Comparison of ENCODE assay signal across 26 cellular contexts in genomic region chr1:7400566-7400965, GRCh38.
DNase-seq lines count a peak whose midpoint lies in the region; FAIRE-seq and TF ChIP-seq lines count a peak whose summit lies in the region.
"Had no signal": no experiment of that assay in that cellular context is flagged by ENCODE, and none has a peak within 500 bp of the region (broad histone marks: within the 10 kb centered on the region; RNA-seq: fewer than 3 reads in every experiment).

No MANE protein-coding gene starts in this region.

- H3K27ac Mint-ChIP-seq in astrocyte (ENCODE audit: unreplicated experiment), result peak overlapping the region; percentile 79
- H3K27ac Mint-ChIP-seq in osteocyte (ENCODE audit: unreplicated experiment), result no peak overlapping the region
- no peak overlapping the region for H3K27ac Mint-ChIP-seq in activated CD4-positive, alpha-beta T cell treated with anti-CD3 and anti-CD28 coated beads, Interleukin-2, amount 10 ng/mL, durations not matched to agents 7 days and 5 days
- H3K27ac Mint-ChIP-seq: CD4-positive, alpha-beta memory T cell had no signal

- peaks cover 12% of the 10 kb centered on the region for H3K4me1 ChIP-seq in astrocyte (ENCODE audit: insufficient read depth, low read length)
- H3K4me1 ChIP-seq: HAP-1 had no signal

- H3K9me3 Mint-ChIP-seq in astrocyte (ENCODE audit: unreplicated experiment), result peaks cover 10% of the 10 kb centered on the region
- H3K9me3 Mint-ChIP-seq in osteocyte (ENCODE audit: unreplicated experiment), result peaks cover 34% of the 10 kb centered on the region
- H3K9me3 Mint-ChIP-seq in activated CD4-positive, alpha-beta T cell treated with anti-CD3 and anti-CD28 coated beads, Interleukin-2, amount 10 ng/mL, durations not matched to agents 7 days and 5 days, result no peaks in the 10 kb centered on the region

- H3K27me3 Mint-ChIP-seq in astrocyte (ENCODE audit: low read depth, unreplicated experiment) (no peaks in the 10 kb centered on the region), osteocyte (ENCODE audit: unreplicated experiment) (no peaks in the 10 kb centered on the region)
- H3K27me3 Mint-ChIP-seq in activated CD4-positive, alpha-beta T cell treated with anti-CD3 and anti-CD28 coated beads, Interleukin-2, amount 10 ng/mL, durations not matched to agents 7 days and 5 days, result peaks cover 9% of the 10 kb centered on the region

- DNase-seq in activated CD8-positive, alpha-beta memory T cell treated with anti-CD3 and anti-CD28 coated beads, Interleukin-2, amount 50 U/mL, for 48 hours, result peak; percentile 25
- no peak for DNase-seq in activated CD8-positive, alpha-beta memory T cell treated with anti-CD3 and anti-CD28 coated beads, Interleukin-2, amount 50 U/mL, for 4 hours
- no peak for DNase-seq in astrocyte (ENCODE audit: low read depth)
- DNase-seq in osteocyte (ENCODE audit: extremely low spot score, unreplicated experiment), result peak; percentile 54
- DNase-seq in ureter (ENCODE audit: low spot score), result peak; percentile 13
- no peak for DNase-seq in NCI-H1048 (lab: John Stamatoyannopoulos, UW)
- DNase-seq in SHP77 treated with DMSO at 0.1 percent for 48 hours (lab: John Stamatoyannopoulos, UW), result no peak
- no peak for DNase-seq in activated CD4-positive, alpha-beta T cell treated with anti-CD3 and anti-CD28 coated beads, Interleukin-2, amount 10 ng/mL, durations not matched to agents 7 days and 5 days
- DNase-seq: C1 segment of cervical spinal cord; CD4-positive, alpha-beta memory T cell; COR-L47; DMS53; NCI-H1092 treated with DMSO at 0.1 percent for 48 hours; NCI-H1436; NCI-H187; NCI-H2081 treated with DMSO at 0.1 percent for 48 hours; NCI-H2171 treated with DMSO at 0.1 percent for 48 hours; NCI-H446; NCI-H524 treated with DMSO at 0.1 percent for 48 hours; NCI-H82; NK-92 treated with Interleukin-12 subunit alpha and Interleukin-12 subunit beta, amount 100 ng/mL, for 24 hours; PC-9; RPMI8226; SHP77 had no signal

- H3K9me3 ChIP-seq in astrocyte (ENCODE audit: insufficient read depth, low read depth, low read length), result no peaks in the 10 kb centered on the region
- H3K9me3 ChIP-seq: HAP-1 had no signal

- H3K4me1 Mint-ChIP-seq in astrocyte (ENCODE audit: low read depth, unreplicated experiment) (peaks cover 22% of the 10 kb centered on the region), osteocyte (ENCODE audit: unreplicated experiment) (peaks cover 25% of the 10 kb centered on the region)
- no peaks in the 10 kb centered on the region for H3K4me1 Mint-ChIP-seq in activated CD4-positive, alpha-beta T cell treated with anti-CD3 and anti-CD28 coated beads, Interleukin-2, amount 10 ng/mL, durations not matched to agents 7 days and 5 days
- H3K4me1 Mint-ChIP-seq: CD4-positive, alpha-beta memory T cell had no signal

- no peak for TF ChIP-seq CTCF in astrocyte (IDR thresholded peaks at IDR 0.05; ENCODE audit: insufficient read depth, low read depth, low read length)
- TF ChIP-seq CTCF in osteocyte (IDR thresholded peaks at IDR 0.05), result no peak

- H3K9ac ChIP-seq in astrocyte (ENCODE audit: low read length), result no peak overlapping the region

- H3K27me3 ChIP-seq in astrocyte (ENCODE audit: insufficient read depth, low read length), result no peaks in the 10 kb centered on the region

- no peak overlapping the region for H3K27ac ChIP-seq in astrocyte (ENCODE audit: low read depth, low read length)
- H3K27ac ChIP-seq: PC-9 had no signal

- H3K36me3 Mint-ChIP-seq in astrocyte (ENCODE audit: low read depth, unreplicated experiment) (no peaks in the 10 kb centered on the region), osteocyte (ENCODE audit: unreplicated experiment) (peaks cover 17% of the 10 kb centered on the region)
- no peaks in the 10 kb centered on the region for H3K36me3 Mint-ChIP-seq in activated CD4-positive, alpha-beta T cell treated with anti-CD3 and anti-CD28 coated beads, Interleukin-2, amount 10 ng/mL, durations not matched to agents 7 days and 5 days (ENCODE audit: low read depth)
- H3K36me3 Mint-ChIP-seq: CD4-positive, alpha-beta memory T cell had no signal

- no peak overlapping the region for H3K4me3 ChIP-seq in astrocyte (ENCODE audit: insufficient read depth, low read depth, low read length)
- H3K4me3 ChIP-seq: HAP-1, PC-9 had no signal

- H3K4me3 Mint-ChIP-seq in astrocyte (ENCODE audit: unreplicated experiment), result no peak overlapping the region
- H3K4me3 Mint-ChIP-seq in osteocyte (ENCODE audit: unreplicated experiment), result no peak overlapping the region
- H3K4me3 Mint-ChIP-seq in activated CD4-positive, alpha-beta T cell treated with anti-CD3 and anti-CD28 coated beads, Interleukin-2, amount 10 ng/mL, durations not matched to agents 7 days and 5 days, result no peak overlapping the region
- H3K4me3 Mint-ChIP-seq: CD4-positive, alpha-beta memory T cell had no signal

- FAIRE-seq in astrocyte (lab: Jason Lieb, UNC), result no peak
- FAIRE-seq: GM18507 had no signal

- H3K4me2 ChIP-seq in astrocyte (ENCODE audit: low read length), result no peak overlapping the region
- H3K4me2 ChIP-seq: PC-9 had no signal

- no peaks in the 10 kb centered on the region for H3K79me2 ChIP-seq in astrocyte (ENCODE audit: insufficient read depth, low read length)

- no peak overlapping the region for H2AFZ ChIP-seq in astrocyte (ENCODE audit: low read depth, low read length)
- H2AFZ ChIP-seq: PC-9 had no signal

- CTCF ChIA-PET in activated CD4-positive, alpha-beta T cell treated with anti-CD3 and anti-CD28 coated beads, Interleukin-2, amount 10 ng/mL, durations not matched to agents 7 days and 5 days (lab: Charles Lee), result no interaction called here

- H4K20me1 ChIP-seq in astrocyte (ENCODE audit: insufficient read depth, low read length), result no peaks in the 10 kb centered on the region

- H3K36me3 ChIP-seq in astrocyte (ENCODE audit: insufficient read depth, low read length), result no peaks in the 10 kb centered on the region
- H3K36me3 ChIP-seq: HAP-1 had no signal

- POLR2A ChIA-PET in activated CD4-positive, alpha-beta T cell treated with anti-CD3 and anti-CD28 coated beads, Interleukin-2, amount 10 ng/mL, durations not matched to agents 7 days and 5 days (lab: Charles Lee), result no interaction called here

Comparison
In these comparisons a context has a peak if more than half of its experiments do, and no peak if none do; other contexts are left out.
1. DNase-seq: peak in activated CD8-positive, alpha-beta memory T cell treated with anti-CD3 and anti-CD28 coated beads, Interleukin-2, amount 50 U/mL, for 48 hours (single experiment), osteocyte (single experiment) and ureter (single experiment); none in activated CD8-positive, alpha-beta memory T cell treated with anti-CD3 and anti-CD28 coated beads, Interleukin-2, amount 50 U/mL, for 4 hours (single experiment), astrocyte (single experiment), NCI-H1048 (single experiment), SHP77 treated with DMSO at 0.1 percent for 48 hours (single experiment) and activated CD4-positive, alpha-beta T cell treated with anti-CD3 and anti-CD28 coated beads, Interleukin-2, amount 10 ng/mL, durations not matched to agents 7 days and 5 days (single experiment).